In genomic region chr14:34368115-34368970, GRCh38 we compare ENCODE assay signal across 13 cellular contexts.
DNase-seq lines count a peak whose midpoint lies in the region; TF ChIP-seq lines count a peak whose summit lies in the region.
"Had no signal": no experiment of that assay in that cellular context is flagged by ENCODE, and none has a peak within 500 bp of the region (broad histone marks: within the 10 kb centered on the region; RNA-seq: fewer than 3 reads in every experiment).

No MANE protein-coding gene starts in this region.

- TF ChIP-seq CTCF in choroid plexus epithelial cell (conservative IDR thresholded peaks at IDR 0.05; ENCODE audit: low read depth, low read length), result no peak
- TF ChIP-seq CTCF in mesothelial cell of epicardium (IDR thresholded peaks at IDR 0.05; ENCODE audit: unreplicated experiment), result no peak

- H3K9me3 Mint-ChIP-seq in mesothelial cell of epicardium, result no peaks in the 10 kb centered on the region
- H3K9me3 Mint-ChIP-seq: activated CD4-positive, alpha-beta memory T cell treated with anti-CD3 and anti-CD28 coated beads, Interleukin-2, amount 10 ng/mL, durations not matched to agents 7 days and 5 days; memory B cell had no signal

- no peak overlapping the region for H3K4me3 ChIP-seq in choroid plexus epithelial cell (ENCODE audit: low read depth, low read length)

- peak overlapping the region; percentile 18 for H3K27ac Mint-ChIP-seq in mesothelial cell of epicardium
- H3K27ac Mint-ChIP-seq: activated CD4-positive, alpha-beta memory T cell treated with anti-CD3 and anti-CD28 coated beads, Interleukin-2, amount 10 ng/mL, durations not matched to agents 7 days and 5 days; memory B cell had no signal

- peaks cover 22% of the 10 kb centered on the region for H3K4me1 Mint-ChIP-seq in mesothelial cell of epicardium
- H3K4me1 Mint-ChIP-seq: activated CD4-positive, alpha-beta memory T cell treated with anti-CD3 and anti-CD28 coated beads, Interleukin-2, amount 10 ng/mL, durations not matched to agents 7 days and 5 days had no signal

- peak; percentile 55 for DNase-seq in DMS153 (lab: John Stamatoyannopoulos, UW)
- peak; percentile 80 to 85 for DNase-seq in NOMO-1 (lab: John Stamatoyannopoulos, UW; ENCODE audit: unreplicated experiment in 2 of 2)
- DNase-seq in choroid plexus epithelial cell (ENCODE audit: low read depth), result peak; percentile 80
- DNase-seq in mesothelial cell of epicardium (ENCODE audit: low spot score in 2 of 2, unreplicated experiment in 2 of 2), result no peak
- DNase-seq in midbrain (lab: John Stamatoyannopoulos, UW), result no peak
- no peak for DNase-seq in effector CD8-positive, alpha-beta T cell (lab: John Stamatoyannopoulos, UW)
- DNase-seq in OCI-M2 (lab: John Stamatoyannopoulos, UW; ENCODE audit: unreplicated experiment), result no peak
- DNase-seq in HuH-7.5 (ENCODE audit: low spot score), result no peak
- DNase-seq: activated CD4-positive, alpha-beta memory T cell treated with anti-CD3 and anti-CD28 coated beads, Interleukin-2, amount 10 ng/mL, durations not matched to agents 7 days and 5 days; amniotic stem cell; NCI-H1694; SHP77 treated with DMSO at 0.1 percent for 48 hours had no signal

- H3K36me3 Mint-ChIP-seq in mesothelial cell of epicardium, result no peaks in the 10 kb centered on the region
- H3K36me3 Mint-ChIP-seq: memory B cell had no signal

- H3K4me3 Mint-ChIP-seq in mesothelial cell of epicardium, result no peak overlapping the region
- H3K4me3 Mint-ChIP-seq: activated CD4-positive, alpha-beta memory T cell treated with anti-CD3 and anti-CD28 coated beads, Interleukin-2, amount 10 ng/mL, durations not matched to agents 7 days and 5 days; memory B cell had no signal

- peaks cover 4% of the 10 kb centered on the region for H3K27me3 Mint-ChIP-seq in mesothelial cell of epicardium (ENCODE audit: low read depth)

Comparison
In these comparisons a context has a peak if more than half of its experiments do, and no peak if none do; other contexts are left out.
1. DNase-seq: peak in DMS153 (single experiment), NOMO-1 (2 of 2) and choroid plexus epithelial cell (single experiment); none in mesothelial cell of epicardium (0 of 2), midbrain (single experiment), effector CD8-positive, alpha-beta T cell (single experiment), OCI-M2 (single experiment) and HuH-7.5 (single experiment).